22 cellular contexts compared by ENCODE assay signal in genomic region chr14:87894920-87895319, GRCh38.
"Had no signal": no experiment of that assay in that cellular context is flagged by ENCODE, and none has a peak within 500 bp of the region (broad histone marks: within the 10 kb centered on the region; RNA-seq: fewer than 3 reads in every experiment).

No MANE protein-coding gene starts in this region.

- H3K36me3 Mint-ChIP-seq: natural killer cell treated with Interleukin-12 subunit alpha and Interleukin-12 subunit beta and Interleukin-15 and Interleukin-18, amount 100 ng/mL, for 72 hours; stimulated activated naive B cell treated with anti-CD40 and anti-IgM and Interleukin-4, amounts not matched to agents 10 μg/mL and 1 μg/mL and 100 μg/mL, for 72 hours had no signal

- DNase-seq: colonic mucosa; dermis blood vessel endothelial cell; esophagus squamous epithelium; foreskin fibroblast; head of caudate nucleus; kidney; left cardiac atrium; left ventricle myocardium inferior; lower lobe of right lung; mesenchymal stem cell; midbrain; posterior cingulate gyrus; spleen; stimulated activated CD4-positive, alpha-beta T cell treated with anti-CD3 and anti-CD28 coated beads, Interleukin-15, amount 100 ng/mL, for 24 hours; stimulated activated CD4-positive, alpha-beta T cell treated with anti-CD3 and anti-CD28 coated beads, Interleukin-1b, Interleukin-23, amount 100 ng/mL, for 48 hours; stimulated activated CD4-positive, alpha-beta T cell treated with anti-CD3 and anti-CD28 coated beads, Interleukin-4, amount 100 ng/mL, for 24 hours; stimulated activated naive B cell treated with anti-CD40 and anti-IgM and Interleukin-4, amounts not matched to agents 10 μg/mL and 1 μg/mL and 100 μg/mL, for 72 hours; stimulated activated naive CD8-positive, alpha-beta T cell treated with anti-CD3 and anti-CD28 coated beads, Interleukin-15, amount 100 ng/mL, for 72 hours; testis; transverse colon had no signal

- H3K4me3 Mint-ChIP-seq: natural killer cell treated with Interleukin-12 subunit alpha and Interleukin-12 subunit beta and Interleukin-15 and Interleukin-18, amount 100 ng/mL, for 72 hours; stimulated activated naive B cell treated with anti-CD40 and anti-IgM and Interleukin-4, amounts not matched to agents 10 μg/mL and 1 μg/mL and 100 μg/mL, for 72 hours; stimulated activated naive CD8-positive, alpha-beta T cell treated with anti-CD3 and anti-CD28 coated beads, Interleukin-15, amount 100 ng/mL, for 72 hours had no signal

- H3K27ac Mint-ChIP-seq: natural killer cell treated with Interleukin-12 subunit alpha and Interleukin-12 subunit beta and Interleukin-15 and Interleukin-18, amount 100 ng/mL, for 72 hours; stimulated activated naive B cell treated with anti-CD40 and anti-IgM and Interleukin-4, amounts not matched to agents 10 μg/mL and 1 μg/mL and 100 μg/mL, for 72 hours; stimulated activated naive CD8-positive, alpha-beta T cell treated with anti-CD3 and anti-CD28 coated beads, Interleukin-15, amount 100 ng/mL, for 72 hours had no signal

- ATAC-seq: left cardiac atrium; lower lobe of right lung; natural killer cell treated with Interleukin-12 subunit alpha and Interleukin-12 subunit beta and Interleukin-15 and Interleukin-18, amount 100 ng/mL, for 72 hours; sciatic nerve; stimulated activated naive B cell treated with anti-CD40 and anti-IgM and Interleukin-4, amounts not matched to agents 10 μg/mL and 1 μg/mL and 100 μg/mL, for 72 hours; stimulated activated naive CD8-positive, alpha-beta T cell treated with anti-CD3 and anti-CD28 coated beads, Interleukin-15, amount 100 ng/mL, for 72 hours had no signal

- H3K4me1 Mint-ChIP-seq: stimulated activated naive B cell treated with anti-CD40 and anti-IgM and Interleukin-4, amounts not matched to agents 10 μg/mL and 1 μg/mL and 100 μg/mL, for 72 hours; stimulated activated naive CD8-positive, alpha-beta T cell treated with anti-CD3 and anti-CD28 coated beads, Interleukin-15, amount 100 ng/mL, for 72 hours had no signal

- H3K9me3 Mint-ChIP-seq: natural killer cell treated with Interleukin-12 subunit alpha and Interleukin-12 subunit beta and Interleukin-15 and Interleukin-18, amount 100 ng/mL, for 72 hours; stimulated activated naive B cell treated with anti-CD40 and anti-IgM and Interleukin-4, amounts not matched to agents 10 μg/mL and 1 μg/mL and 100 μg/mL, for 72 hours; stimulated activated naive CD8-positive, alpha-beta T cell treated with anti-CD3 and anti-CD28 coated beads, Interleukin-15, amount 100 ng/mL, for 72 hours had no signal
